1 cellular context compared by ENCODE assay signal in the genomic region with DNA sequence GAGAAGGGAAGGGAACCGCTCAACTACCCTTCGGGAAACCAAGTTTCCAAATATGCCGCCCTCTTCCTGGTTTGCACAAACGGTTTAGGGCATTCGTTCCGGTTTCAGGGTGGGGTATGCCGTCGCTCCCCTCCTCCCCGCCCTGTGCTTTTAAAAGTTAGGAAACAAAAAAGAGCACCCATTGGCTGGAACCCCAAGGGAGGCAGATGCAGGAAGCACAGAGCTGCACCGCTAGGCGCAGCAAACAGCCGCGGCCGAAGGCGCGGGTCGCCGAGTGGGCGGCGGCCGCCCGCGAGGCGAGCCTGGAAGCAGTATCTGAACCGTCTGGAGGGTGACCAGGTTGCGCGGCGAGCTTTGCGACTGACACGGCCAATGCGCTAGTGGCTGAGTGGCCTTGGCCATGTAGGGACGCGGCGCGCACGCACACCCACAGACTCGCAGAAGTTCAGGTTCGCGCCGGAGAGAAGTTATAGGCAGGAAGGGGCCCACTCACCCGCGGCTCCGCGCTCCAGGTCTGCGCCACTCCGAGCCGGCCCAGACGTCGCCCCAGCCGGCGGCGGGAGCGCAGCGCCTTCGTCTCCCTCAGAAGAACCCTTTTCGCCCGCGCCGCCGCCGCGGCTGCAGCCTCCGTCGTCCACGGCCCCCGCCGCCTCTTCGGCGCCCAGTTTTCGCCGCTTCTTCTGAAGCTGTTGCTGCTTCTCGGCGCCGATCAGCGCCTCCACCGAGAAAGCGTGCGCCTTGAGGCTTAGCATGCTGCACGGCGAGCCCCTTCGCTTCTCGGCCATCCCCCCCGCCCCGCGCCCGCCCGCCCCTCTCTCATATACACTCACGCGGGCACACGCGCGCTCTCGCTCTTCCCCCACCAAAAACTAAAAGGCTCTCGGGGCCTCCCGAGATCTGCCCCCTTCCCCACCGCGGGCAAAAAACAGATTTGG.
A peak's percentile ranks its signal among the peaks of the same experiment; 100 is the strongest.
TF ChIP-seq lines count a peak whose summit lies in the region.

No MANE protein-coding gene starts in this region.

TF ChIP-seq in K562, 482 proteins besides CTCF, POLR2A, EP300 and RAD21 (continued from another document and continues in another):
- TF ChIP-seq ZHX1 (conservative IDR thresholded peaks at IDR 0.05; ENCODE audit: low read length): no peak
- TF ChIP-seq HDGF (IDR thresholded peaks at IDR 0.05): no peak
- 0 out of 2 replicates have a peak, but pooled peaks have one; percentile 32 for TF ChIP-seq GABPB1 (CRISPR knock-in tag; IDR thresholded peaks at IDR 0.05)
- no peak for TF ChIP-seq ZMIZ1 (IDR thresholded peaks at IDR 0.05; ENCODE audit: low read depth in 2 of 2, low read length in 2 of 2)
- TF ChIP-seq SREBF2 (CRISPR knock-in tag; IDR thresholded peaks at IDR 0.05): no peak
- no peak for TF ChIP-seq GTF2F1 (IDR thresholded peaks at IDR 0.05; ENCODE audit: low read depth, low read length)
- TF ChIP-seq, protein P1, sequence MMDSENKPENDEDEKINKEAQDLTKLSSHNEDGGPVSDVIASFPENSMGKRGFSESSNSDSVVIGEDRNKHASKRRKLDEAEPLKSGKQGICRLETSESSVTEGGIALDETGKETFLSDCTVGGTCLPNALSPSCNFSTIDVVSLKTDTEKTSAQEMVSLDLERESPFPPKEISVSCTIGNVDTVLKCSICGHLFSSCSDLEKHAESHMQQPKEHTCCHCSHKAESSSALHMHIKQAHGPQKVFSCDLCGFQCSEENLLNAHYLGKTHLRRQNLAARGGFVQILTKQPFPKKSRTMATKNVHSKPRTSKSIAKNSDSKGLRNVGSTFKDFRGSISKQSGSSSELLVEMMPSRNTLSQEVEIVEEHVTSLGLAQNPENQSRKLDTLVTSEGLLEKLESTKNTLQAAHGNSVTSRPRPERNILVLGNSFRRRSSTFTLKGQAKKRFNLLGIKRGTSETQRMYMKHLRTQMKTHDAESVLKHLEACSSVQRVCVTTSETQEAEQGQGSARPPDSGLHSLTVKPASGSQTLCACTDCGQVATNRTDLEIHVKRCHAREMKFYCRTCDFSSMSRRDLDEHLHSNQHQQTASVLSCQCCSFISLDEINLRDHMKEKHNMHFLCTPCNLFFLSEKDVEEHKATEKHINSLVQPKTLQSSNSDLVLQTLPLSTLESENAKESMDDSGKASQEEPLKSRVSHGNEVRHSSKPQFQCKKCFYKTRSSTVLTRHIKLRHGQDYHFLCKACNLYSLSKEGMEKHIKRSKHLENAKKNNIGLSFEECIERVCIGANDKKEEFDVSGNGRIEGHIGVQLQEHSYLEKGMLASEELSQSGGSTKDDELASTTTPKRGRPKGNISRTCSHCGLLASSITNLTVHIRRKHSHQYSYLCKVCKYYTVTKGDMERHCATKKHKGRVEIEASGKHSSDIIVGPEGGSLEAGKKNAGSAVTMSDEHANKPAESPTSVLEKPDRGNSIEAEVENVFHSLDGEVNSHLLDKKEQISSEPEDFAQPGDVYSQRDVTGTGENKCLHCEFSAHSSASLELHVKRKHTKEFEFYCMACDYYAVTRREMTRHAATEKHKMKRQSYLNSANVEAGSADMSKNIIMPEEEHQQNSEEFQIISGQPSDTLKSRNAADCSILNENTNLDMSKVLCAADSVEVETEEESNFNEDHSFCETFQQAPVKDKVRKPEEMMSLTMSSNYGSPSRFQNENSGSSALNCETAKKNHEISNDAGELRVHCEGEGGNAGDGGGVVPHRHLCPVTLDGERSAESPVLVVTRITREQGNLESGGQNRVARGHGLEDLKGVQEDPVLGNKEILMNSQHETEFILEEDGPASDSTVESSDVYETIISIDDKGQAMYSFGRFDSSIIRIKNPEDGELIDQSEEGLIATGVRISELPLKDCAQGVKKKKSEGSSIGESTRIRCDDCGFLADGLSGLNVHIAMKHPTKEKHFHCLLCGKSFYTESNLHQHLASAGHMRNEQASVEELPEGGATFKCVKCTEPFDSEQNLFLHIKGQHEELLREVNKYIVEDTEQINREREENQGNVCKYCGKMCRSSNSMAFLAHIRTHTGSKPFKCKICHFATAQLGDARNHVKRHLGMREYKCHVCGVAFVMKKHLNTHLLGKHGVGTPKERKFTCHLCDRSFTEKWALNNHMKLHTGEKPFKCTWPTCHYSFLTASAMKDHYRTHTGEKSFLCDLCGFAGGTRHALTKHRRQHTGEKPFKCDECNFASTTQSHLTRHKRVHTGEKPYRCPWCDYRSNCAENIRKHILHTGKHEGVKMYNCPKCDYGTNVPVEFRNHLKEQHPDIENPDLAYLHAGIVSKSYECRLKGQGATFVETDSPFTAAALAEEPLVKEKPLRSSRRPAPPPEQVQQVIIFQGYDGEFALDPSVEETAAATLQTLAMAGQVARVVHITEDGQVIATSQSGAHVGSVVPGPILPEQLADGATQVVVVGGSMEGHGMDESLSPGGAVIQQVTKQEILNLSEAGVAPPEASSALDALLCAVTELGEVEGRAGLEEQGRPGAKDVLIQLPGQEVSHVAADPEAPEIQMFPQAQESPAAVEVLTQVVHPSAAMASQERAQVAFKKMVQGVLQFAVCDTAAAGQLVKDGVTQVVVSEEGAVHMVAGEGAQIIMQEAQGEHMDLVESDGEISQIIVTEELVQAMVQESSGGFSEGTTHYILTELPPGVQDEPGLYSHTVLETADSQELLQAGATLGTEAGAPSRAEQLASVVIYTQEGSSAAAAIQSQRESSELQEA (IDR thresholded peaks at IDR 0.05; ENCODE audit: low read depth): no peak
- TF ChIP-seq KLF13 (tag; IDR thresholded peaks at IDR 0.05; ENCODE audit: borderline replicate concordance, low read depth): peak; percentile 94
- TF ChIP-seq MYC (IDR thresholded peaks at IDR 0.05; ENCODE audit: low read depth, low read length): no peak
- no peak for TF ChIP-seq MYC (CRISPR knock-in tag; IDR thresholded peaks at IDR 0.05; ENCODE audit: borderline replicate concordance, low read depth)
- TF ChIP-seq ATF2 (CRISPR knock-in tag; IDR thresholded peaks at IDR 0.05): no peak
- 0 out of 2 replicates have a peak, but pooled peaks have one; percentile 45 for TF ChIP-seq E2F3 (CRISPR knock-in tag; IDR thresholded peaks at IDR 0.05)
- TF ChIP-seq CREBBP (IDR thresholded peaks at IDR 0.05; ENCODE audit: low read depth, low read length): no peak
- peak; percentile 7 for TF ChIP-seq GTF2E2 (tag; IDR thresholded peaks at IDR 0.05)
- peak; percentile 69; the same call in 1 of the 2 replicates for TF ChIP-seq ARID4B (CRISPR knock-in tag; IDR thresholded peaks at IDR 0.05)
- no peak; the same call in 1 of the 2 replicates for TF ChIP-seq ZNF431 (CRISPR knock-in tag; IDR thresholded peaks at IDR 0.05)
- no peak for TF ChIP-seq ARNT (IDR thresholded peaks at IDR 0.05)
- TF ChIP-seq ZNF79 (CRISPR knock-in tag; IDR thresholded peaks at IDR 0.05; ENCODE audit: low read depth): no peak
- TF ChIP-seq CBX8 (IDR thresholded peaks at IDR 0.05; ENCODE audit: borderline replicate concordance, extremely low read depth, low read depth, low read length, poor library complexity, severe bottlenecking): no peak
- peak; percentile 82 for TF ChIP-seq HNRNPLL (IDR thresholded peaks at IDR 0.05; ENCODE audit: low read depth, low read length, poor library complexity, severe bottlenecking)
- peak; percentile 51 for TF ChIP-seq RB1 (IDR thresholded peaks at IDR 0.05; ENCODE audit: low read depth)
- TF ChIP-seq TARDBP (IDR thresholded peaks at IDR 0.05): no peak
- peak; percentile 82 for TF ChIP-seq CCNT2 (IDR thresholded peaks at IDR 0.05; ENCODE audit: borderline replicate concordance, extremely low read depth, insufficient read length, low read depth, low read length)
- TF ChIP-seq, protein P2, sequence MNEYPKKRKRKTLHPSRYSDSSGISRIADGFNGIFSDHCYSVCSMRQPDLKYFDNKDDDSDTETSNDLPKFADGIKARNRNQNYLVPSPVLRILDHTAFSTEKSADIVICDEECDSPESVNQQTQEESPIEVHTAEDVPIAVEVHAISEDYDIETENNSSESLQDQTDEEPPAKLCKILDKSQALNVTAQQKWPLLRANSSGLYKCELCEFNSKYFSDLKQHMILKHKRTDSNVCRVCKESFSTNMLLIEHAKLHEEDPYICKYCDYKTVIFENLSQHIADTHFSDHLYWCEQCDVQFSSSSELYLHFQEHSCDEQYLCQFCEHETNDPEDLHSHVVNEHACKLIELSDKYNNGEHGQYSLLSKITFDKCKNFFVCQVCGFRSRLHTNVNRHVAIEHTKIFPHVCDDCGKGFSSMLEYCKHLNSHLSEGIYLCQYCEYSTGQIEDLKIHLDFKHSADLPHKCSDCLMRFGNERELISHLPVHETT (CRISPR knock-in tag; conservative IDR thresholded peaks at IDR 0.05 in 1 of 2, IDR thresholded peaks at IDR 0.05 in 1 of 2): 0 out of 4 replicates have a peak, but pooled peaks of 1 of the 2 experiments have one; percentile 52
- no peak for TF ChIP-seq THRAP3 (IDR thresholded peaks at IDR 0.05; ENCODE audit: borderline replicate concordance)
- peak in 1 of 2 experiments; percentile 70 for TF ChIP-seq E2F6 (IDR thresholded peaks at IDR 0.05; ENCODE audit: borderline replicate concordance in 1 of 2, extremely low read depth in 1 of 2, insufficient read depth in 1 of 2, insufficient read length in 1 of 2, low read depth in 1 of 2, low read length in 1 of 2, poor library complexity in 1 of 2, severe bottlenecking in 1 of 2)
